In genomic region chr16:86354641-86355040, GRCh38 we compare ENCODE assay signal across 25 cellular contexts.
A peak's percentile ranks its signal among the peaks of the same experiment; 100 is the strongest.
DNase-seq lines count a peak whose midpoint lies in the region; ATAC-seq, FAIRE-seq and TF ChIP-seq lines count a peak whose summit lies in the region.
"Had no signal": no experiment of that assay in that cellular context is flagged by ENCODE, and none has a peak within 500 bp of the region (broad histone marks: within the 10 kb centered on the region; RNA-seq: fewer than 3 reads in every experiment).

No MANE protein-coding gene starts in this region.

- H3K9ac ChIP-seq in kidney (ENCODE audit: low read length in 2 of 2) = no peak overlapping the region

- no peak for ATAC-seq in HG03469 (IDR thresholded peaks at IDR 0.05; ENCODE audit: unreplicated experiment)
- ATAC-seq: gastrocnemius medialis; HepG2; naive thymus-derived CD8-positive, alpha-beta T cell; right cardiac atrium had no signal

- H3K4me3 ChIP-seq in brain microvascular endothelial cell (ENCODE audit: low read depth, low read length) (no peak overlapping the region), kidney (ENCODE audit: low read length in 2 of 2) (no peak overlapping the region)
- H3K4me3 ChIP-seq: cardiac muscle cell, gastrocnemius medialis, uterus had no signal

- no peak for TF ChIP-seq CTCF in brain microvascular endothelial cell (IDR thresholded peaks at IDR 0.05; ENCODE audit: low read depth, low read length, missing control alignments)
- no peak for TF ChIP-seq CTCF in kidney (IDR thresholded peaks at IDR 0.05; ENCODE audit: borderline replicate concordance, extremely low read depth, insufficient read depth)

- H3K27ac ChIP-seq in brain microvascular endothelial cell (no peak overlapping the region), kidney (ENCODE audit: low read depth in 2 of 2, low read length in 2 of 2) (no peak overlapping the region)
- H3K27ac ChIP-seq: cardiac muscle cell, gastrocnemius medialis, uterus had no signal

- FAIRE-seq in kidney (lab: Jason Lieb, UNC) = no peak
- FAIRE-seq: endothelial cell of umbilical vein, G401.6, HepG2 had no signal

- H3K27me3 ChIP-seq in brain microvascular endothelial cell (replicated peaks) = no peaks in the 10 kb centered on the region
- H3K27me3 ChIP-seq: cardiac muscle cell, uterus had no signal

- peaks cover 0 to 10% of the 10 kb centered on the region in 2 donors for H3K9me3 ChIP-seq in kidney (ENCODE audit: control insufficient read depth in 1 of 2, low read length in 2 of 2)
- H3K9me3 ChIP-seq: gastrocnemius medialis, uterus had no signal

- no peaks in the 10 kb centered on the region for H3K4me1 ChIP-seq in kidney (ENCODE audit: control insufficient read depth in 1 of 2, insufficient read depth in 1 of 2, low read depth in 1 of 2, low read length in 2 of 2)
- H3K4me1 ChIP-seq: gastrocnemius medialis, uterus had no signal

- no peaks in the 10 kb centered on the region for H3K36me3 ChIP-seq in brain microvascular endothelial cell (replicated peaks)
- no peaks in the 10 kb centered on the region for H3K36me3 ChIP-seq in kidney (ENCODE audit: control insufficient read depth in 1 of 2, insufficient read depth in 2 of 2, low read length in 2 of 2)
- H3K36me3 ChIP-seq: cardiac muscle cell, gastrocnemius medialis, uterus had no signal

- DNase-seq in AG20443 (ENCODE audit: low spot score) (peak; percentile 43), LHCN-M2 (ENCODE audit: low read depth) (peak; percentile 37), brain microvascular endothelial cell (peak; percentile 37), kidney (peak; percentile 41), middle frontal gyrus (ENCODE audit: extremely low spot score, low spot score) (no peak), NCI-H2029 (lab: John Stamatoyannopoulos, UW) (no peak), posterior vena cava (ENCODE audit: low spot score) (no peak)
- DNase-seq: ACHN; activated CD4-positive, alpha-beta T cell treated with anti-CD3 and anti-CD28 coated beads for 48 hours; activated naive CD8-positive, alpha-beta T cell treated with anti-CD3 and anti-CD28 coated beads for 36 hours; dermis blood vessel endothelial cell; gastrocnemius medialis; kidney glomerular epithelial cell; naive thymus-derived CD8-positive, alpha-beta T cell; NCI-H1436; NCI-H2171 treated with DMSO at 0.1 percent for 48 hours; NCI-H526 treated with DMSO at 0.1 percent for 48 hours; right cardiac atrium; stimulated activated CD4-positive, alpha-beta T cell treated with anti-CD3 and anti-CD28 coated beads, Interleukin-15, amount 100 ng/mL, for 24 hours; uterus had no signal

- intact Hi-C loops in kidney (cut with DNase I) = no loop called here
- intact Hi-C loops in posterior vena cava (cut with DNase I) = no loop called here

- in situ Hi-C loops in brain microvascular endothelial cell (cut with HindIII; ENCODE audit: low pct_ligation_motif_present, low sequenced_read_pairs) = no loop called here

Comparison
In these comparisons a context has a peak if more than half of its experiments do, and no peak if none do; other contexts are left out.
1. DNase-seq: peak in AG20443 (single experiment), LHCN-M2 (single experiment), brain microvascular endothelial cell (single experiment) and kidney (single experiment); none in middle frontal gyrus (single experiment), NCI-H2029 (single experiment) and posterior vena cava (single experiment).